Comparison of ENCODE assay signal across 23 cellular contexts in genomic region chr5:156476704-156477103, GRCh38.
A peak's percentile ranks its signal among the peaks of the same experiment; 100 is the strongest.
DNase-seq lines count a peak whose midpoint lies in the region; ATAC-seq and TF ChIP-seq lines count a peak whose summit lies in the region.
"Had no signal": no experiment of that assay in that cellular context is flagged by ENCODE, and none has a peak within 500 bp of the region (broad histone marks: within the 10 kb centered on the region; RNA-seq: fewer than 3 reads in every experiment).

No MANE protein-coding gene starts in this region.

- no peak for ATAC-seq in HG02870 (IDR thresholded peaks at IDR 0.05; ENCODE audit: unreplicated experiment)
- ATAC-seq: GM12878; stimulated activated naive CD8-positive, alpha-beta T cell treated with anti-CD3 and anti-CD28 coated beads, Interleukin-15, Interleukin-2, amounts not matched to agents 100 U/mL and 50 U/mL, for 24 hours had no signal

- H3K27me3 Mint-ChIP-seq in glutamatergic neuron (ENCODE audit: unreplicated experiment), result peaks cover 4% of the 10 kb centered on the region
- peaks cover 38% of the 10 kb centered on the region for H3K27me3 Mint-ChIP-seq in activated naive CD8-positive, alpha-beta T cell treated with anti-CD3 and anti-CD28 coated beads for 36 hours
- H3K27me3 Mint-ChIP-seq: activated naive CD4-positive, alpha-beta T cell treated with anti-CD3 and anti-CD28 coated beads, Interleukin-2, amount 10 ng/mL, durations not matched to agents 7 days and 5 days had no signal

- no peak for TF ChIP-seq CTCF in left ventricle myocardium inferior (IDR thresholded peaks at IDR 0.05; ENCODE audit: borderline replicate concordance)
- no peak for TF ChIP-seq CTCF in glutamatergic neuron (IDR thresholded peaks at IDR 0.05; ENCODE audit: partially characterized antibody, unreplicated experiment)
- TF ChIP-seq CTCF in sigmoid colon (IDR thresholded peaks at IDR 0.05), result no peak

- peaks cover 54% of the 10 kb centered on the region for H3K4me1 ChIP-seq in left ventricle myocardium inferior
- H3K4me1 ChIP-seq in sigmoid colon, result peaks cover 0 to 44% (median 31%) of the 10 kb centered on the region in 4 donors
- H3K4me1 ChIP-seq: Caco-2, upper lobe of left lung had no signal

- WGBS in sigmoid colon, 2 donors, result 78 to 86% methylated on average over 2 of the region's 2 CpGs

- no peak for DNase-seq in left ventricle myocardium inferior
- DNase-seq in cardiac septum (ENCODE audit: low spot score), result no peak
- DNase-seq in glutamatergic neuron, result no peak
- no peak for DNase-seq in sigmoid colon
- DNase-seq in iPS-NIHi7 (ENCODE audit: extremely low spot score), result no peak
- no peak for DNase-seq in MG63
- no peak for DNase-seq in activated naive CD8-positive, alpha-beta T cell treated with anti-CD3 and anti-CD28 coated beads for 36 hours
- DNase-seq: activated CD4-positive, CD25-positive, alpha-beta regulatory T cell treated with anti-CD3 and anti-CD28 coated beads, Interleukin-2, amount 50 U/mL, for 72 hours; activated naive CD4-positive, alpha-beta T cell treated with anti-CD3 and anti-CD28 coated beads, Interleukin-2, amount 10 ng/mL, durations not matched to agents 7 days and 5 days; Caco-2; cerebellar nuclear complex; DND-41; effector CD8-positive, alpha-beta T cell; NCI-H187; SHP77 treated with DMSO at 0.1 percent for 48 hours; spleen; stimulated activated CD4-positive, alpha-beta T cell treated with anti-CD3 and anti-CD28 coated beads, Interleukin-4, amount 100 ng/mL, for 4 hours; stimulated activated naive CD8-positive, alpha-beta T cell treated with anti-CD3 and anti-CD28 coated beads, Interleukin-15, Interleukin-2, amounts not matched to agents 100 U/mL and 50 U/mL, for 24 hours; upper lobe of left lung had no signal

- H3K9me3 ChIP-seq in left ventricle myocardium inferior (replicated peaks) (no peaks in the 10 kb centered on the region), sigmoid colon (no peaks in the 10 kb centered on the region), MG63 (no peaks in the 10 kb centered on the region; the same call in none of the 2 replicates)
- H3K9me3 ChIP-seq: BLaER1, Caco-2, spleen, upper lobe of left lung had no signal

- intact Hi-C loops in left ventricle myocardium inferior (cut with micrococcal nuclease) (no loop called here), cardiac septum (cut with DNase I) (no loop called here), sigmoid colon (cut with DNase I) (no loop called here)

- H3K27ac ChIP-seq in left ventricle myocardium inferior (replicated peaks) (peak overlapping the region; percentile 75), sigmoid colon (peak overlapping the region in 3 of 4 donors; percentile 49 to 71 (median 63))
- H3K27ac ChIP-seq: BLaER1, KMS-11, spleen, upper lobe of left lung had no signal

- peaks cover 6% of the 10 kb centered on the region for H3K9me3 Mint-ChIP-seq in glutamatergic neuron (ENCODE audit: unreplicated experiment)
- H3K9me3 Mint-ChIP-seq in activated naive CD8-positive, alpha-beta T cell treated with anti-CD3 and anti-CD28 coated beads for 36 hours, result no peaks in the 10 kb centered on the region
- H3K9me3 Mint-ChIP-seq: activated naive CD4-positive, alpha-beta T cell treated with anti-CD3 and anti-CD28 coated beads, Interleukin-2, amount 10 ng/mL, durations not matched to agents 7 days and 5 days had no signal

- H3K36me3 Mint-ChIP-seq in glutamatergic neuron (ENCODE audit: unreplicated experiment), result no peaks in the 10 kb centered on the region
- H3K36me3 Mint-ChIP-seq in activated naive CD8-positive, alpha-beta T cell treated with anti-CD3 and anti-CD28 coated beads for 36 hours, result no peaks in the 10 kb centered on the region
- H3K36me3 Mint-ChIP-seq: activated naive CD4-positive, alpha-beta T cell treated with anti-CD3 and anti-CD28 coated beads, Interleukin-2, amount 10 ng/mL, durations not matched to agents 7 days and 5 days had no signal

- no peak overlapping the region for H3K4me3 ChIP-seq in left ventricle myocardium inferior
- H3K4me3 ChIP-seq in sigmoid colon, result no peak overlapping the region
- H3K4me3 ChIP-seq in MG63, result no peak overlapping the region
- H3K4me3 ChIP-seq: BLaER1, GM12878, spleen, upper lobe of left lung had no signal

- H3K4me3 Mint-ChIP-seq in glutamatergic neuron (ENCODE audit: unreplicated experiment), result no peak overlapping the region
- H3K4me3 Mint-ChIP-seq in activated naive CD8-positive, alpha-beta T cell treated with anti-CD3 and anti-CD28 coated beads for 36 hours, result no peak overlapping the region
- H3K4me3 Mint-ChIP-seq: activated naive CD4-positive, alpha-beta T cell treated with anti-CD3 and anti-CD28 coated beads, Interleukin-2, amount 10 ng/mL, durations not matched to agents 7 days and 5 days had no signal

- no peak for TF ChIP-seq EP300 in sigmoid colon (IDR thresholded peaks at IDR 0.05)

- no peak for TF ChIP-seq POLR2A in sigmoid colon (IDR thresholded peaks at IDR 0.05)

- peak overlapping the region; percentile 10 for H3K27ac Mint-ChIP-seq in glutamatergic neuron (ENCODE audit: unreplicated experiment)
- no peak overlapping the region for H3K27ac Mint-ChIP-seq in activated naive CD8-positive, alpha-beta T cell treated with anti-CD3 and anti-CD28 coated beads for 36 hours
- H3K27ac Mint-ChIP-seq: activated naive CD4-positive, alpha-beta T cell treated with anti-CD3 and anti-CD28 coated beads, Interleukin-2, amount 10 ng/mL, durations not matched to agents 7 days and 5 days had no signal

- H3K27me3 ChIP-seq in left ventricle myocardium inferior (ENCODE audit: low read depth), result no peaks in the 10 kb centered on the region
- H3K27me3 ChIP-seq in sigmoid colon, result no peaks in the 10 kb centered on the region
- no peaks in the 10 kb centered on the region for H3K27me3 ChIP-seq in MG63
- H3K27me3 ChIP-seq: BLaER1, spleen, upper lobe of left lung had no signal

- peaks cover 56% of the 10 kb centered on the region for H3K4me1 Mint-ChIP-seq in glutamatergic neuron (ENCODE audit: low read depth, unreplicated experiment)
- peaks cover 5% of the 10 kb centered on the region for H3K4me1 Mint-ChIP-seq in activated naive CD8-positive, alpha-beta T cell treated with anti-CD3 and anti-CD28 coated beads for 36 hours
- H3K4me1 Mint-ChIP-seq: activated naive CD4-positive, alpha-beta T cell treated with anti-CD3 and anti-CD28 coated beads, Interleukin-2, amount 10 ng/mL, durations not matched to agents 7 days and 5 days had no signal

- H3K36me3 ChIP-seq in left ventricle myocardium inferior, result no peaks in the 10 kb centered on the region
- no peaks in the 10 kb centered on the region for H3K36me3 ChIP-seq in sigmoid colon
- no peaks in the 10 kb centered on the region for H3K36me3 ChIP-seq in MG63
- H3K36me3 ChIP-seq: BLaER1, spleen, upper lobe of left lung had no signal
